ENCODE assay signal across 22 cellular contexts in genomic region chr4:181085584-181085983, GRCh38.
"Had no signal": no experiment of that assay in that cellular context is flagged by ENCODE, and none has a peak within 500 bp of the region (broad histone marks: within the 10 kb centered on the region; RNA-seq: fewer than 3 reads in every experiment).

No MANE protein-coding gene starts in this region.

- H3K4me3 ChIP-seq: coronary artery, gastroesophageal sphincter, heart left ventricle, hepatocyte, left lung, prostate gland, right atrium auricular region, stomach, thyroid gland, vagina had no signal

- H3K4me1 ChIP-seq: foreskin keratinocyte, gastroesophageal sphincter, heart left ventricle, left lung, prostate gland, right atrium auricular region, stomach, thyroid gland, vagina had no signal

- H3K9me3 ChIP-seq: gastroesophageal sphincter, heart left ventricle, prostate gland, right atrium auricular region, stomach, thyroid gland, vagina had no signal

- H3K36me3 ChIP-seq: gastroesophageal sphincter, heart left ventricle, left lung, prostate gland, right atrium auricular region, stomach, thyroid gland, vagina had no signal

- H3K79me2 ChIP-seq: hepatocyte had no signal

- H2AFZ ChIP-seq: hepatocyte had no signal

- H3K27ac ChIP-seq: coronary artery, foreskin keratinocyte, gastroesophageal sphincter, heart left ventricle, hepatocyte, left lung, prostate gland, right atrium auricular region, stomach, thyroid gland, vagina had no signal

- DNase-seq: dermis blood vessel endothelial cell; effector memory CD4-positive, alpha-beta T cell; foreskin keratinocyte; heart left ventricle; left cardiac atrium; left lung; mammary epithelial cell; naive thymus-derived CD8-positive, alpha-beta T cell; nephron progenitor cell; nucleus accumbens; stimulated activated CD4-positive, alpha-beta T cell treated with anti-CD3 and anti-CD28 coated beads, Interleukin-2, amount 100 ng/mL, for 24 hours; stimulated activated CD4-positive, alpha-beta T cell treated with anti-CD3 and anti-CD28 coated beads, Interleukin-4, amount 100 ng/mL, for 24 hours; stimulated activated naive CD4-positive, alpha-beta T cell treated with Interleukin-2 at 50 U/mL for 16 hours; stomach; thyroid gland; trophoblast cell had no signal

- H3K27me3 ChIP-seq: foreskin keratinocyte, gastroesophageal sphincter, heart left ventricle, hepatocyte, left lung, right atrium auricular region, stomach, thyroid gland, vagina had no signal

- H3K4me2 ChIP-seq: hepatocyte had no signal
